Comparison of ENCODE assay signal across 21 cellular contexts in the genomic region with DNA sequence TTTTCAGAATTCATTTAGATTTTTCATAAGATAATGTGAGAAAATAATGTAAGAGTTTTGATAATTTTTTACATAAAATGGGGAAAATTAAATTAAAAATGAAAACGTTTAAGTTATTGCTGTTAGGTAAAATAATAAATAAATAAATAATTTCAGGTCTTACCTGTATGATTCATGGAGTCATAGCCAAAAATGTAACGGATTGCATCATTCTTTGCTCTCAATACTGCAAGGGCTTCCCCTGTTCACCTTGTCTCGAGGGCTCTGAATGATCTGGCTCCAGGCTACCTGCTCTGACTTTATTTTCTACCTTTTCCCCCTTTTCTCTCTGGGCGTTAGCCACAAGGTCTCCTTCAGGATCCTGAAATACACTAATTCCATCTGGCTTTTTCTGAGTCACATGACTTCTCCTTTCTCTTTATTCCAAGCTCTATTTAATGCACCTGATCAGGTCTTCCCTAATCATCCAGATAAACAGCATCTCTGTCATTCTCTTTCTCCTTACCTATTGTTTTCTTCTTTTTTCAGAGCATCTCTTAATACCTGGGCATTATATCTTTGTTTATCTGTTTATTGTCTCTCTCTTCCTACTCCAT. TPM values are rescaled to one million over a fixed set of nuclear protein-coding genes. Genes with fewer than 3 reads are reported as not detected.
A peak's percentile ranks its signal among the peaks of the same experiment; 100 is the strongest.
DNase-seq lines count a peak whose midpoint lies in the region; ATAC-seq, FAIRE-seq and TF ChIP-seq lines count a peak whose summit lies in the region.
"Had no signal": no experiment of that assay in that cellular context is flagged by ENCODE, and none has a peak within 500 bp of the region (broad histone marks: within the 10 kb centered on the region; RNA-seq: fewer than 3 reads in every experiment).

No MANE protein-coding gene starts in this region.

- no peak overlapping the region for H3K27ac ChIP-seq in HepG2 (ENCODE audit: extremely low read length, insufficient read depth, low read length)
- H3K27ac ChIP-seq in right lobe of liver = no peak overlapping the region
- no peak overlapping the region for H3K27ac ChIP-seq in RWPE2 (ENCODE audit: poor library complexity, severe bottlenecking)
- no peak overlapping the region for H3K27ac ChIP-seq in caudate nucleus (ENCODE audit: low read depth, low read length)
- H3K27ac ChIP-seq in tibial artery = no peak overlapping the region
- H3K27ac ChIP-seq: HL-60 had no signal

- in situ Hi-C loops in HepG2 (cut with HindIII; ENCODE audit: extremely low pct_ligation_motif_present, low pct_unique_long_range_greater_than_20kb) = no loop called here

- no peak overlapping the region for H2AFZ ChIP-seq in HepG2 (ENCODE audit: low read length)

- intact Hi-C loops in HepG2 (cut with micrococcal nuclease; ENCODE audit: unreplicated experiment) = no loop called here
- intact Hi-C loops in right lobe of liver (cut with DNase I) = no loop called here
- intact Hi-C loops in tibial artery (cut with DNase I; ENCODE audit: low total_unique reads) = no loop called here

- no peaks in the 10 kb centered on the region for H4K20me1 ChIP-seq in HepG2 (ENCODE audit: insufficient read depth, low read length)

- H3K36me3 ChIP-seq in HepG2 (replicated peaks in 1 of 2; ENCODE audit: control insufficient read depth in 1 of 2, insufficient read depth in 2 of 2, low read length in 2 of 2) = no peaks in the 10 kb centered on the region
- H3K36me3 ChIP-seq in right lobe of liver = no peaks in the 10 kb centered on the region
- no peaks in the 10 kb centered on the region for H3K36me3 ChIP-seq in RWPE2 (ENCODE audit: low read depth)
- H3K36me3 ChIP-seq in tibial artery = no peaks in the 10 kb centered on the region
- H3K36me3 ChIP-seq: HAP-1 had no signal

- CTCF ChIA-PET in HepG2 (lab: Yijun Ruan, JAX; ENCODE audit: low intra/inter-chr PET ratio, low total read pairs) = no interaction called here

- H3K9me3 ChIP-seq in HepG2 (ENCODE audit: low read length) (no peaks in the 10 kb centered on the region), right lobe of liver (no peaks in the 10 kb centered on the region), RWPE2 (ENCODE audit: severe bottlenecking) (no peaks in the 10 kb centered on the region), tibial artery (no peaks in the 10 kb centered on the region)
- H3K9me3 ChIP-seq: A549, HAP-1 had no signal

- ATAC-seq in HepG2 = no peak
- ATAC-seq in right lobe of liver = no peak
- ATAC-seq in RWPE2 (ENCODE audit: low read depth) = 0 out of 3 replicates have a peak, but pooled peaks have one; percentile 49
- ATAC-seq: A549, PC-3, Right ventricle myocardium inferior had no signal

- TF ChIP-seq EP300 in HepG2 (IDR thresholded peaks at IDR 0.05; ENCODE audit: low read depth in 2 of 2, low read length in 2 of 2) (no peak), HepG2 (CRISPR knock-in tag; IDR thresholded peaks at IDR 0.05; ENCODE audit: borderline replicate concordance) (no peak)

- 0 out of 5 replicates have a peak, but pooled peaks cover 0 to 3% of the 10 kb centered on the region in 2 experiments for H3K27me3 ChIP-seq in HepG2 (ENCODE audit: control insufficient read depth in 1 of 2, insufficient read depth in 2 of 2, low read length in 2 of 2)
- no peaks in the 10 kb centered on the region for H3K27me3 ChIP-seq in right lobe of liver
- no peaks in the 10 kb centered on the region for H3K27me3 ChIP-seq in RWPE2 (ENCODE audit: insufficient read depth, poor library complexity, severe bottlenecking)
- no peaks in the 10 kb centered on the region for H3K27me3 ChIP-seq in tibial artery

- H3K4me2 ChIP-seq in HepG2 (ENCODE audit: low read depth, low read length) = no peak overlapping the region
- H3K4me2 ChIP-seq: A549 had no signal

- no peak overlapping the region for H3K4me3 ChIP-seq in HepG2 (replicated peaks in 1 of 3; ENCODE audit: insufficient read depth in 1 of 3, low read depth in 2 of 3, low read length in 3 of 3)
- H3K4me3 ChIP-seq in right lobe of liver = no peak overlapping the region
- no peak overlapping the region for H3K4me3 ChIP-seq in RWPE2 (ENCODE audit: severe bottlenecking)
- H3K4me3 ChIP-seq in epithelial cell of esophagus (ENCODE audit: low read length) = no peak overlapping the region
- H3K4me3 ChIP-seq in tibial artery = no peak overlapping the region
- H3K4me3 ChIP-seq: A549, HAP-1 had no signal

- no peaks in the 10 kb centered on the region for H3K4me1 ChIP-seq in HepG2 (ENCODE audit: insufficient read depth, low read length)
- H3K4me1 ChIP-seq in right lobe of liver = no peaks in the 10 kb centered on the region
- H3K4me1 ChIP-seq in RWPE2 (ENCODE audit: insufficient read depth, poor library complexity, severe bottlenecking) = peaks cover 16% of the 10 kb centered on the region
- no peaks in the 10 kb centered on the region for H3K4me1 ChIP-seq in tibial artery
- H3K4me1 ChIP-seq: HAP-1 had no signal

- BruUV-seq in HepG2 (replicated peaks; lab: Mats Ljungman, UMichigan) = no TSS peak

- TF ChIP-seq RAD21 in HepG2 (CRISPR knock-in tag; IDR thresholded peaks at IDR 0.05) = no peak

- WGBS in HepG2 (ENCODE audit: low lambda C conversion rate) = 21% methylated on average over 4 of the region's 4 CpGs
- 52% methylated on average over 4 of the region's 4 CpGs for WGBS in right lobe of liver (ENCODE audit: insufficient coverage, low coverage, low lambda C conversion rate, missing lambda C conversion rate)

- DNase-seq in HepG2 (ENCODE audit: low spot score) (no peak), right lobe of liver (no peak), RWPE2 (ENCODE audit: low spot score) (no peak), epithelial cell of esophagus (ENCODE audit: low read depth) (peak; percentile 65), RCC 7860 (ENCODE audit: low spot score) (no peak), caudate nucleus (lab: John Stamatoyannopoulos, UW) (no peak), tibial artery (no peak), retina (no peak)
- DNase-seq: C1 segment of cervical spinal cord, DMS 273 treated with DMSO at 0.1 percent for 48 hours, EL, NCI-H1048, NCI-H1436 treated with DMSO at 0.1 percent for 48 hours, NCI-H345, NCI-H526, PC-3 had no signal

- FAIRE-seq in HepG2 (lab: Jason Lieb, UNC) (no peak), RCC 7860 (lab: Jason Lieb, UNC) (no peak)
- FAIRE-seq: A549, HTR-8/SVneo had no signal

- no peak for TF ChIP-seq POLR2A in HepG2 (IDR thresholded peaks at IDR 0.05; ENCODE audit: insufficient read depth in 1 of 2, low read depth in 2 of 2, low read length in 2 of 2)
- TF ChIP-seq POLR2A in right lobe of liver (IDR thresholded peaks at IDR 0.05) = no peak

- no peak for TF ChIP-seq CTCF in HepG2 (CRISPR knock-in tag; IDR thresholded peaks at IDR 0.05)
- TF ChIP-seq CTCF in right lobe of liver (IDR thresholded peaks at IDR 0.05) = no peak
- no peak for TF ChIP-seq CTCF in RWPE2 (IDR thresholded peaks at IDR 0.05; ENCODE audit: poor library complexity, severe bottlenecking)
- no peak for TF ChIP-seq CTCF in epithelial cell of esophagus (IDR thresholded peaks at IDR 0.05; ENCODE audit: insufficient read depth, low read depth, low read length, missing control alignments)
- no peak for TF ChIP-seq CTCF in tibial artery (IDR thresholded peaks at IDR 0.05)

- H3K9ac ChIP-seq in HepG2 (ENCODE audit: insufficient read depth, low read depth, low read length) = no peak overlapping the region

- POLR2A ChIA-PET in HepG2 (lab: Yijun Ruan, JAX) = no interaction called here

- no peaks in the 10 kb centered on the region for H3K79me2 ChIP-seq in HepG2 (ENCODE audit: insufficient read depth, low read length)

TF ChIP-seq in HepG2, 621 proteins besides CTCF, POLR2A, EP300 and RAD21:
- 0 out of 2 replicates have a peak, but pooled peaks have one; percentile 28 for TF ChIP-seq CEBPB (IDR thresholded peaks at IDR 0.05; ENCODE audit: borderline replicate concordance, low read depth, low read length)
- no peak for TF ChIP-seq ZFAT (CRISPR knock-in tag; conservative IDR thresholded peaks at IDR 0.05)
- TF ChIP-seq ATF7 (IDR thresholded peaks at IDR 0.05) = peak; percentile 56
- no peak for TF ChIP-seq ATF7 (CRISPR knock-in tag; IDR thresholded peaks at IDR 0.05)

RNA-seq across cellular contexts. Expression of a gene that starts 30.0 kb away (rescaled TPM):
- total RNA-seq in HepG2 (2016; rRNA removed; fragmentation: Illumina TruSeq; extraction: Trizol) = 37.3 and 42.2 TPM in 2 replicates
- total RNA-seq in HepG2 (2016; cell fraction: cytosol; rRNA removed; fragmentation: Illumina TruSeq; extraction: Trizol; ENCODE audit: low read depth) = 11.6 and 13.0 TPM in 2 replicates
- total RNA-seq in HepG2 (2016; cell fraction: insoluble cytoplasmic fraction; rRNA removed; fragmentation: Illumina TruSeq; extraction: Trizol) = 35.6 and 47.7 TPM in 2 replicates
- 29.4 and 36.1 TPM in 2 replicates for total RNA-seq in HepG2 (2016; cell fraction: membrane; rRNA removed; fragmentation: Illumina TruSeq; extraction: Trizol)
- 19.9 and 26.7 TPM in 2 replicates for total RNA-seq in HepG2 (2016; cell fraction: nucleus; rRNA removed; fragmentation: Illumina TruSeq; extraction: Trizol)
- polyA plus RNA-seq in HepG2 (2011; rRNA removed) = 8.1 and 10.6 TPM in 2 replicates
- 4.1 and 4.5 TPM in 2 replicates for polyA plus RNA-seq in HepG2 (2011; cell fraction: cytosol; rRNA removed)
- 2.7 and 3.2 TPM in 2 replicates for polyA plus RNA-seq in HepG2 (2011; cell fraction: nucleus; rRNA removed)
- 9.8 and 17.8 TPM in 2 replicates for polyA plus RNA-seq in HepG2 (2012)
- 21.2 and 22.2 TPM in 2 replicates for polyA plus RNA-seq in HepG2 (2016; cell fraction: cytosol; fragmentation: Illumina TruSeq; extraction: Trizol; ENCODE audit: low read depth)
- polyA plus RNA-seq in HepG2 (2016; cell fraction: insoluble cytoplasmic fraction; fragmentation: Illumina TruSeq; extraction: Trizol; ENCODE audit: low read depth) = 44.7 and 50.3 TPM in 2 replicates
- 31.9 and 32.8 TPM in 2 replicates for polyA plus RNA-seq in HepG2 (2016; cell fraction: membrane; fragmentation: Illumina TruSeq; extraction: Trizol; ENCODE audit: low read depth)
- polyA plus RNA-seq in HepG2 (2016; cell fraction: nucleus; fragmentation: Illumina TruSeq; extraction: Trizol; ENCODE audit: insufficient read depth, low read depth) = 39.7 and 42.2 TPM in 2 replicates
- polyA minus RNA-seq in HepG2 (2011; rRNA and poly(A)+ RNA removed; ENCODE audit: low replicate concordance) = 1.8 and 4.8 TPM in 2 replicates
- polyA minus RNA-seq in HepG2 (2011; cell fraction: cytosol; rRNA and poly(A)+ RNA removed) = 2.5 and 4.0 TPM in 2 replicates
- 7.1 and 9.3 TPM in 2 replicates for polyA minus RNA-seq in HepG2 (2011; cell fraction: nucleus; rRNA and poly(A)+ RNA removed)
- 1 to 10 TPM; 5.3 to 6.7 (median 5.9) TPM for total RNA-seq in right lobe of liver
